8 cellular contexts compared by ENCODE assay signal in genomic region chr17:32444301-32445074, GRCh38. TPM values are rescaled to one million over a fixed set of nuclear protein-coding genes. Genes with fewer than 3 reads are reported as not detected.
DNase-seq lines count a peak whose midpoint lies in the region; ATAC-seq lines count a peak whose summit lies in the region.

Gene PSMD11, plus strand, starts transcription at chr17:32444510. Its CDS starts 14 bp downstream, at chr17:32444524.

- peak; percentile 96 for ATAC-seq in GM19467 (IDR thresholded peaks at IDR 0.05; ENCODE audit: unreplicated experiment)

- DNase-seq in COLO668 (lab: John Stamatoyannopoulos, UW; ENCODE audit: unreplicated experiment) (peak; percentile 94), HS-5 (ENCODE audit: low read depth) (peak; percentile 58), NK-92 (lab: John Stamatoyannopoulos, UW; ENCODE audit: unreplicated experiment) (peak; percentile 91), lung microvascular endothelial cell (ENCODE audit: low read depth in 2 of 2) (peak; percentile 96 to 99)
- DNase-seq in activated CD8-positive, alpha-beta memory T cell treated with anti-CD3 and anti-CD28 coated beads for 24 hours, result peak; percentile 100
- DNase-seq in effector CD8-positive, alpha-beta T cell (lab: John Stamatoyannopoulos, UW), result peak; percentile 99
- DNase-seq in stimulated activated CD4-positive, alpha-beta T cell treated with anti-CD3 and anti-CD28 coated beads, TNF-alpha, amount 100 ng/mL, for 48 hours (ENCODE audit: low read depth in 3 of 3), result peak; percentile 97 to 99 (median 98)

RNA-seq across cellular contexts. Expression of gene PSMD11, which starts in this region (rescaled TPM):
- total RNA-seq in lung microvascular endothelial cell, result 69.8 and 79.5 TPM in 2 replicates

Comparison
In these comparisons a context has a peak if more than half of its experiments do, and no peak if none do; other contexts are left out.
1. Peak in every context shown above with its lines: DNase-seq and ATAC-seq.